In genomic region chr17:50924800-50925199, GRCh38 we compare ENCODE assay signal across 16 cellular contexts.
"Had no signal": no experiment of that assay in that cellular context is flagged by ENCODE, and none has a peak within 500 bp of the region (broad histone marks: within the 10 kb centered on the region; RNA-seq: fewer than 3 reads in every experiment).

No MANE protein-coding gene starts in this region.

- DNase-seq: activated B cell treated with CpG ODN at 0.5 μM for 24 hours; activated CD4-positive, alpha-beta T cell treated with anti-CD3 and anti-CD28 coated beads, Interleukin-2, amount 10 ng/mL, durations not matched to agents 24 days and 14 days; activated CD8-positive, alpha-beta memory T cell treated with anti-CD3 and anti-CD28 coated beads, Interleukin-2, amount 50 U/mL, for 48 hours; activated naive CD8-positive, alpha-beta T cell treated with anti-CD3 and anti-CD28 coated beads for 36 hours; activated T-cell treated with anti-CD3 and anti-CD28 coated beads, Interleukin-2, amount 50 U/mL, for 72 hours; brain microvascular endothelial cell; effector memory CD8-positive, alpha-beta T cell; naive thymus-derived CD4-positive, alpha-beta T cell; small intestine; stimulated activated CD4-positive, alpha-beta T cell treated with anti-CD3 and anti-CD28 coated beads, Interleukin-4, amount 100 ng/mL, for 24 hours; stimulated activated naive CD4-positive, alpha-beta T cell; tibial artery had no signal

- ATAC-seq: activated T-cell treated with anti-CD3 and anti-CD28 coated beads, Interleukin-2, amount 50 U/mL, for 72 hours; effector memory CD8-positive, alpha-beta T cell; gastroesophageal sphincter; naive thymus-derived CD4-positive, alpha-beta T cell had no signal

- H3K27me3 ChIP-seq: brain microvascular endothelial cell, gastroesophageal sphincter, right atrium auricular region, tibial artery had no signal

- H3K4me3 ChIP-seq: gastroesophageal sphincter, right atrium auricular region, tibial artery had no signal

- H3K9me3 Mint-ChIP-seq: activated B cell treated with CpG ODN at 0.5 μM for 24 hours; activated CD4-positive, alpha-beta T cell treated with anti-CD3 and anti-CD28 coated beads, Interleukin-2, amount 10 ng/mL, durations not matched to agents 24 days and 14 days; activated naive CD8-positive, alpha-beta T cell treated with anti-CD3 and anti-CD28 coated beads for 36 hours; activated T-cell treated with anti-CD3 and anti-CD28 coated beads, Interleukin-2, amount 50 U/mL, for 72 hours; dendritic cell treated with granulocyte-macrophage colony-stimulating factor and Interleukin-4, amounts not matched to agents 40 ng/mL and 50 ng/mL, for 4 days; effector memory CD8-positive, alpha-beta T cell; T-helper 1 cell treated with Interleukin-12 subunit alpha and Interleukin-12 subunit beta and Interleukin-4 antibody, amounts not matched to agents 30 μg/mL and 1 μg/mL, for 36 hours had no signal

- H3K4me3 Mint-ChIP-seq: activated B cell treated with CpG ODN at 0.5 μM for 24 hours; activated CD4-positive, alpha-beta T cell treated with anti-CD3 and anti-CD28 coated beads, Interleukin-2, amount 10 ng/mL, durations not matched to agents 24 days and 14 days; activated naive CD8-positive, alpha-beta T cell treated with anti-CD3 and anti-CD28 coated beads for 36 hours; activated T-cell treated with anti-CD3 and anti-CD28 coated beads, Interleukin-2, amount 50 U/mL, for 72 hours; dendritic cell treated with granulocyte-macrophage colony-stimulating factor and Interleukin-4, amounts not matched to agents 40 ng/mL and 50 ng/mL, for 4 days; effector memory CD8-positive, alpha-beta T cell; T-helper 1 cell treated with Interleukin-12 subunit alpha and Interleukin-12 subunit beta and Interleukin-4 antibody, amounts not matched to agents 30 μg/mL and 1 μg/mL, for 36 hours had no signal

- H3K27me3 Mint-ChIP-seq: activated naive CD8-positive, alpha-beta T cell treated with anti-CD3 and anti-CD28 coated beads for 36 hours; effector memory CD8-positive, alpha-beta T cell had no signal

- H3K36me3 Mint-ChIP-seq: activated naive CD8-positive, alpha-beta T cell treated with anti-CD3 and anti-CD28 coated beads for 36 hours had no signal

- H3K27ac Mint-ChIP-seq: activated B cell treated with CpG ODN at 0.5 μM for 24 hours; activated CD4-positive, alpha-beta T cell treated with anti-CD3 and anti-CD28 coated beads, Interleukin-2, amount 10 ng/mL, durations not matched to agents 24 days and 14 days; activated naive CD8-positive, alpha-beta T cell treated with anti-CD3 and anti-CD28 coated beads for 36 hours; activated T-cell treated with anti-CD3 and anti-CD28 coated beads, Interleukin-2, amount 50 U/mL, for 72 hours; dendritic cell treated with granulocyte-macrophage colony-stimulating factor and Interleukin-4, amounts not matched to agents 40 ng/mL and 50 ng/mL, for 4 days; T-helper 1 cell treated with Interleukin-12 subunit alpha and Interleukin-12 subunit beta and Interleukin-4 antibody, amounts not matched to agents 30 μg/mL and 1 μg/mL, for 36 hours had no signal

- H3K27ac ChIP-seq: brain microvascular endothelial cell, gastroesophageal sphincter, right atrium auricular region, tibial artery had no signal

- H3K9me3 ChIP-seq: gastroesophageal sphincter, right atrium auricular region, tibial artery had no signal

- H3K36me3 ChIP-seq: brain microvascular endothelial cell, gastroesophageal sphincter, right atrium auricular region, tibial artery had no signal
